1 cellular context compared by ENCODE assay signal in the genomic region with DNA sequence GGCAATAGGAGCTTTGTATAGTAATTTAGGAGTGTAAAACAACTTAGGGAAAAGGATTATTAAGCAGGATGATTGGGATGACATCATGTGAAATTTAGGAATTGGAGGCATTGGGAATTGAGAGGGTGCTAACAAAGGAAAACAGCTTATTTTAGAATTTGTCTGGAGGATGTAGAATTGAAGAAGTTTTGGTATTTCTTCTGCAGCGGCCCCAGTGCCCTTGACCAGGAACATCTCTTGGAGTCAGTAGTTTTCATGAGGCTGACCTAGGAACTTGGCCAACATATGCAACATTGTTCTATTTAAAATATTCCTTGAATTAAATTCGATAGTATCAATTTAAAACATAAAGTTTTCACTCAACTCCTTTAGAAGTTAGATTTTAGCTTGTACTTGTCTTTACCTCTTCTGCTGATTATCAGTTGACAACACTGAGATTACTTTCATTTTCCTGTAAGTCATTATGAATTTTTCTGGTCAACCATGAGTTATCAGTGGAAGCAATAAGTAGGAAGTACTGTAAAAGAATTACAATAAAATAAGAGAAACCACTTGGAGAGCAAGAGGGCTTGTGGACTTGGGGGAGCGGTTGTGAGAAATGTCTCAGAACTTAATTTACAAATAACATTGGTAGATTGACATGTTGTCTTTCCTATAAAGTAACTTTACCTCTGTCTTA.
TF ChIP-seq lines count a peak whose summit lies in the region.

No MANE protein-coding gene starts in this region.

TF ChIP-seq in K562, 482 proteins besides CTCF, POLR2A, EP300 and RAD21 (continued from another document):
- TF ChIP-seq, protein P1, sequence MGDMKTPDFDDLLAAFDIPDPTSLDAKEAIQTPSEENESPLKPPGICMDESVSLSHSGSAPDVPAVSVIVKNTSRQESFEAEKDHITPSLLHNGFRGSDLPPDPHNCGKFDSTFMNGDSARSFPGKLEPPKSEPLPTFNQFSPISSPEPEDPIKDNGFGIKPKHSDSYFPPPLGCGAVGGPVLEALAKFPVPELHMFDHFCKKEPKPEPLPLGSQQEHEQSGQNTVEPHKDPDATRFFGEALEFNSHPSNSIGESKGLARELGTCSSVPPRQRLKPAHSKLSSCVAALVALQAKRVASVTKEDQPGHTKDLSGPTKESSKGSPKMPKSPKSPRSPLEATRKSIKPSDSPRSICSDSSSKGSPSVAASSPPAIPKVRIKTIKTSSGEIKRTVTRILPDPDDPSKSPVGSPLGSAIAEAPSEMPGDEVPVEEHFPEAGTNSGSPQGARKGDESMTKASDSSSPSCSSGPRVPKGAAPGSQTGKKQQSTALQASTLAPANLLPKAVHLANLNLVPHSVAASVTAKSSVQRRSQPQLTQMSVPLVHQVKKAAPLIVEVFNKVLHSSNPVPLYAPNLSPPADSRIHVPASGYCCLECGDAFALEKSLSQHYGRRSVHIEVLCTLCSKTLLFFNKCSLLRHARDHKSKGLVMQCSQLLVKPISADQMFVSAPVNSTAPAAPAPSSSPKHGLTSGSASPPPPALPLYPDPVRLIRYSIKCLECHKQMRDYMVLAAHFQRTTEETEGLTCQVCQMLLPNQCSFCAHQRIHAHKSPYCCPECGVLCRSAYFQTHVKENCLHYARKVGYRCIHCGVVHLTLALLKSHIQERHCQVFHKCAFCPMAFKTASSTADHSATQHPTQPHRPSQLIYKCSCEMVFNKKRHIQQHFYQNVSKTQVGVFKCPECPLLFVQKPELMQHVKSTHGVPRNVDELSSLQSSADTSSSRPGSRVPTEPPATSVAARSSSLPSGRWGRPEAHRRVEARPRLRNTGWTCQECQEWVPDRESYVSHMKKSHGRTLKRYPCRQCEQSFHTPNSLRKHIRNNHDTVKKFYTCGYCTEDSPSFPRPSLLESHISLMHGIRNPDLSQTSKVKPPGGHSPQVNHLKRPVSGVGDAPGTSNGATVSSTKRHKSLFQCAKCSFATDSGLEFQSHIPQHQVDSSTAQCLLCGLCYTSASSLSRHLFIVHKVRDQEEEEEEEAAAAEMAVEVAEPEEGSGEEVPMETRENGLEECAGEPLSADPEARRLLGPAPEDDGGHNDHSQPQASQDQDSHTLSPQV (IDR thresholded peaks at IDR 0.05), result peak; percentile 12; the same call in 1 of the 2 replicates
- TF ChIP-seq NFATC3 (IDR thresholded peaks at IDR 0.05) (no peak), RBM25 (IDR thresholded peaks at IDR 0.05; ENCODE audit: low read depth, low read length, severe bottlenecking) (peak; percentile 95), ADNP (tag; IDR thresholded peaks at IDR 0.05) (peak; percentile 32; the same call in 1 of the 2 replicates), SPI1 (IDR thresholded peaks at IDR 0.05; ENCODE audit: borderline replicate concordance, low read depth, low read length) (no peak), BDP1 (IDR thresholded peaks at IDR 0.05; ENCODE audit: insufficient read depth, insufficient read length) (no peak), TCF3 (CRISPR knock-in tag; IDR thresholded peaks at IDR 0.05) (peak; percentile 8; the same call in 1 of the 2 replicates), ZBTB8A (IDR thresholded peaks at IDR 0.05; ENCODE audit: partially characterized antibody) (no peak), ZNF57 (CRISPR knock-in tag; IDR thresholded peaks at IDR 0.05) (no peak), SMARCA4 (IDR thresholded peaks at IDR 0.05) (0 out of 2 replicates have a peak, but pooled peaks have one; percentile 30), ARID1B (IDR thresholded peaks at IDR 0.05) (peak; percentile 53), DPF2 (IDR thresholded peaks at IDR 0.05) (peak; percentile 42; the same call in 1 of the 2 replicates), HDGF (IDR thresholded peaks at IDR 0.05) (no peak), TEAD4 (IDR thresholded peaks at IDR 0.05; ENCODE audit: low read length) (peak; percentile 32; the same call in 1 of the 2 replicates), TEAD4 (CRISPR knock-in tag; IDR thresholded peaks at IDR 0.05; ENCODE audit: borderline replicate concordance) (no peak), POU5F1 (IDR thresholded peaks at IDR 0.05; ENCODE audit: borderline replicate concordance, low read depth, low read length, partially characterized antibody) (no peak), THRAP3 (IDR thresholded peaks at IDR 0.05; ENCODE audit: borderline replicate concordance) (no peak), CBFA2T3 (IDR thresholded peaks at IDR 0.05) (peak; percentile 25; the same call in 1 of the 2 replicates), TAL1 (IDR thresholded peaks at IDR 0.05) (peak; percentile 29; the same call in 1 of the 2 replicates), PRPF4 (IDR thresholded peaks at IDR 0.05; ENCODE audit: insufficient read depth, low read depth, low read length, poor library complexity, severe bottlenecking) (no peak)
- TF ChIP-seq, protein P2, sequence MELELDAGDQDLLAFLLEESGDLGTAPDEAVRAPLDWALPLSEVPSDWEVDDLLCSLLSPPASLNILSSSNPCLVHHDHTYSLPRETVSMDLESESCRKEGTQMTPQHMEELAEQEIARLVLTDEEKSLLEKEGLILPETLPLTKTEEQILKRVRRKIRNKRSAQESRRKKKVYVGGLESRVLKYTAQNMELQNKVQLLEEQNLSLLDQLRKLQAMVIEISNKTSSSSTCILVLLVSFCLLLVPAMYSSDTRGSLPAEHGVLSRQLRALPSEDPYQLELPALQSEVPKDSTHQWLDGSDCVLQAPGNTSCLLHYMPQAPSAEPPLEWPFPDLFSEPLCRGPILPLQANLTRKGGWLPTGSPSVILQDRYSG (tag; conservative IDR thresholded peaks at IDR 0.05; ENCODE audit: low read depth), result no peak
- TF ChIP-seq, protein P3, sequence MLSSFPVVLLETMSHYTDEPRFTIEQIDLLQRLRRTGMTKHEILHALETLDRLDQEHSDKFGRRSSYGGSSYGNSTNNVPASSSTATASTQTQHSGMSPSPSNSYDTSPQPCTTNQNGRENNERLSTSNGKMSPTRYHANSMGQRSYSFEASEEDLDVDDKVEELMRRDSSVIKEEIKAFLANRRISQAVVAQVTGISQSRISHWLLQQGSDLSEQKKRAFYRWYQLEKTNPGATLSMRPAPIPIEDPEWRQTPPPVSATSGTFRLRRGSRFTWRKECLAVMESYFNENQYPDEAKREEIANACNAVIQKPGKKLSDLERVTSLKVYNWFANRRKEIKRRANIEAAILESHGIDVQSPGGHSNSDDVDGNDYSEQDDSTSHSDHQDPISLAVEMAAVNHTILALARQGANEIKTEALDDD (IDR thresholded peaks at IDR 0.05), result peak; percentile 53; the same call in 1 of the 2 replicates
- TF ChIP-seq, protein P4, sequence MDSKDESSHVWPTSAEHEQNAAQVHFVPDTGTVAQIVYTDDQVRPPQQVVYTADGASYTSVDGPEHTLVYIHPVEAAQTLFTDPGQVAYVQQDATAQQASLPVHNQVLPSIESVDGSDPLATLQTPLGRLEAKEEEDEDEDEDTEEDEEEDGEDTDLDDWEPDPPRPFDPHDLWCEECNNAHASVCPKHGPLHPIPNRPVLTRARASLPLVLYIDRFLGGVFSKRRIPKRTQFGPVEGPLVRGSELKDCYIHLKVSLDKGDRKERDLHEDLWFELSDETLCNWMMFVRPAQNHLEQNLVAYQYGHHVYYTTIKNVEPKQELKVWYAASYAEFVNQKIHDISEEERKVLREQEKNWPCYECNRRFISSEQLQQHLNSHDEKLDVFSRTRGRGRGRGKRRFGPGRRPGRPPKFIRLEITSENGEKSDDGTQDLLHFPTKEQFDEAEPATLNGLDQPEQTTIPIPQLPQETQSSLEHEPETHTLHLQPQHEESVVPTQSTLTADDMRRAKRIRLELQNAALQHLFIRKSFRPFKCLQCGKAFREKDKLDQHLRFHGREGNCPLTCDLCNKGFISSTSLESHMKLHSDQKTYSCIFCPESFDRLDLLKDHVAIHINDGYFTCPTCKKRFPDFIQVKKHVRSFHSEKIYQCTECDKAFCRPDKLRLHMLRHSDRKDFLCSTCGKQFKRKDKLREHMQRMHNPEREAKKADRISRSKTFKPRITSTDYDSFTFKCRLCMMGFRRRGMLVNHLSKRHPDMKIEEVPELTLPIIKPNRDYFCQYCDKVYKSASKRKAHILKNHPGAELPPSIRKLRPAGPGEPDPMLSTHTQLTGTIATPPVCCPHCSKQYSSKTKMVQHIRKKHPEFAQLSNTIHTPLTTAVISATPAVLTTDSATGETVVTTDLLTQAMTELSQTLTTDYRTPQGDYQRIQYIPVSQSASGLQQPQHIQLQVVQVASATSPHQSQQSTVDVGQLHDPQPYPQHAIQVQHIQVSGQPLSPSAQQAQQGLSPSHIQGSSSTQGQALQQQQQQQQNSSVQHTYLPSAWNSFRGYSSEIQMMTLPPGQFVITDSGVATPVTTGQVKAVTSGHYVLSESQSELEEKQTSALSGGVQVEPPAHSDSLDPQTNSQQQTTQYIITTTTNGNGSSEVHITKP (IDR thresholded peaks at IDR 0.05; ENCODE audit: partially characterized antibody), result no peak
- TF ChIP-seq, protein P5, sequence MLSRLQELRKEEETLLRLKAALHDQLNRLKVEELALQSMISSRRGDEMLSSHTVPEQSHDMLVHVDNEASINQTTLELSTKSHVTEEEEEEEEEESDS (CRISPR knock-in tag; IDR thresholded peaks at IDR 0.05), result no peak
- TF ChIP-seq, protein P6, sequence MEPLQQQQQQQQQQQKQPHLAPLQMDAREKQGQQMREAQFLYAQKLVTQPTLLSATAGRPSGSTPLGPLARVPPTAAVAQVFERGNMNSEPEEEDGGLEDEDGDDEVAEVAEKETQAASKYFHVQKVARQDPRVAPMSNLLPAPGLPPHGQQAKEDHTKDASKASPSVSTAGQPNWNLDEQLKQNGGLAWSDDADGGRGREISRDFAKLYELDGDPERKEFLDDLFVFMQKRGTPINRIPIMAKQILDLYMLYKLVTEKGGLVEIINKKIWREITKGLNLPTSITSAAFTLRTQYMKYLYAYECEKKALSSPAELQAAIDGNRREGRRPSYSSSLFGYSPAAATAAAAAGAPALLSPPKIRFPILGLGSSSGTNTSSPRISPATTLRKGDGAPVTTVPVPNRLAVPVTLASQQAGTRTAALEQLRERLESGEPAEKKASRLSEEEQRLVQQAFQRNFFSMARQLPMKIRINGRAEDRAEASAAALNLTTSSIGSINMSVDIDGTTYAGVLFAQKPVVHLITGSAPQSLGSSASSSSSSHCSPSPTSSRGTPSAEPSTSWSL (CRISPR knock-in tag; IDR thresholded peaks at IDR 0.05; ENCODE audit: borderline replicate concordance), result no peak
